1 cellular context compared by ENCODE assay signal in the genomic region with DNA sequence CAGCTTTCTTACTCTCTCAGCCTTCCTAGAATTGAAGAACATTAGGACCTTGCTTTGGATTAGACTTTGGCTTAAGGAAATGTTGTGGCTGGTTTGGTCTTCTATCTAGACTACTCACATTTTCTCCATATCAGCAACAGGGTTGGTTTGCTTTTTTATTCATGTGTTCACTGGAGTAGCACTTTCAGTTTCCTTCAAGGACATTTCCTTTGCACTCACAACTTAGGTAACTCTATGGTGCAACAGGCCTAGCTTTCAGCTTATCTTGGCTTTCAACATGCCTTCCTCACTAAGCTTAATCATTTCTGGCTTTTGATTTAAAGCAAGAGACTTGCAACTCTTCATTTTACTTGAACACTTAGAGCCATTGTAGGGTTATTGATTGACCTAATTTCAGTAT.
TF ChIP-seq lines count a peak whose summit lies in the region.

No MANE protein-coding gene starts in this region.

TF ChIP-seq in IMR-90, 13 proteins besides CTCF, POLR2A, EP300 and RAD21 (continued from another document):
- TF ChIP-seq MAZ (IDR thresholded peaks at IDR 0.05; ENCODE audit: borderline replicate concordance, low read depth, low read length) (no peak), SMC3 (IDR thresholded peaks at IDR 0.05; ENCODE audit: low read depth, low read length) (no peak), FOS (IDR thresholded peaks at IDR 0.05; ENCODE audit: low read depth, low read length) (no peak)
- TF ChIP-seq, protein P1, sequence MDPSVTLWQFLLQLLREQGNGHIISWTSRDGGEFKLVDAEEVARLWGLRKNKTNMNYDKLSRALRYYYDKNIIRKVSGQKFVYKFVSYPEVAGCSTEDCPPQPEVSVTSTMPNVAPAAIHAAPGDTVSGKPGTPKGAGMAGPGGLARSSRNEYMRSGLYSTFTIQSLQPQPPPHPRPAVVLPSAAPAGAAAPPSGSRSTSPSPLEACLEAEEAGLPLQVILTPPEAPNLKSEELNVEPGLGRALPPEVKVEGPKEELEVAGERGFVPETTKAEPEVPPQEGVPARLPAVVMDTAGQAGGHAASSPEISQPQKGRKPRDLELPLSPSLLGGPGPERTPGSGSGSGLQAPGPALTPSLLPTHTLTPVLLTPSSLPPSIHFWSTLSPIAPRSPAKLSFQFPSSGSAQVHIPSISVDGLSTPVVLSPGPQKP (IDR thresholded peaks at IDR 0.05; ENCODE audit: borderline replicate concordance, low read depth, low read length): no peak
